Comparison of ENCODE assay signal across 31 cellular contexts in the genomic region with DNA sequence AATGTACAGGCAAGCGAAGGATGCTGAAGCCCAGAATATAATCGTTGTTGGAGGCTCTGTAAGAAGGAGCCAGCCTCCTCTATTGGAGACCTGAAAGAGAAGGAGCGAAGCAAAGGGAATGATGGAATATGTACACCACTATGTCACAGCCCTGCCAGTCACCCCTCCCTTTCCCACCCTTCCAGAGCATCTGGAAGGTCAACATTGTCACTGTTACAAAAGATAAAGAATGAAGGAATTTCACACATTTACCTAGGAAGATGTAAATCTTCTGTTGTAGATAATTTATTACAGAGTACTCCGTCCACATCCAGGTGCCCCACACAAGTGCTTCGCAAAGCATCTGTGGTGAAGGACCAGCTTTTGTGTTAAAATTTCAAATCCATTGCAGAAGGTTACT.
"Had no signal": no experiment of that assay in that cellular context is flagged by ENCODE, and none has a peak within 500 bp of the region (broad histone marks: within the 10 kb centered on the region; RNA-seq: fewer than 3 reads in every experiment).

No MANE protein-coding gene starts in this region.

- ATAC-seq: activated CD4-positive, CD25-positive, alpha-beta regulatory T cell treated with anti-CD3 and anti-CD28 coated beads, Interleukin-2, amount 50 U/mL, for 24 hours; activated CD8-positive, alpha-beta memory T cell treated with anti-CD3 and anti-CD28 coated beads, Interleukin-2, amount 10 ng/mL, durations not matched to agents 7 days and 5 days; activated CD8-positive, alpha-beta T cell treated with anti-CD3 and anti-CD28 coated beads, Interleukin-2, amount 10 ng/mL, durations not matched to agents 7 days and 5 days; activated naive CD8-positive, alpha-beta T cell treated with anti-CD3 and anti-CD28 coated beads, Interleukin-2, amount 50 U/mL, for 24 hours; body of pancreas; effector memory CD8-positive, alpha-beta T cell had no signal

- H3K9me3 ChIP-seq: adrenal gland, body of pancreas, esophagus squamous epithelium had no signal

- H3K27ac ChIP-seq: adrenal gland, body of pancreas, epithelial cell of prostate, esophagus squamous epithelium, VCaP had no signal

- H3K4me1 ChIP-seq: adrenal gland had no signal

- H3K36me3 ChIP-seq: adrenal gland, esophagus squamous epithelium had no signal

- FAIRE-seq: colon, endometrium, endothelial cell of umbilical vein, frontal cortex had no signal

- H3K27me3 ChIP-seq: adrenal gland, body of pancreas, esophagus squamous epithelium had no signal

- DNase-seq: activated B cell treated with CpG ODN at 0.5 μM for 24 hours; activated CD4-positive, alpha-beta memory T cell treated with anti-CD3 and anti-CD28 coated beads for 36 hours; activated CD4-positive, alpha-beta T cell treated with anti-CD3 and anti-CD28 coated beads, Interleukin-2, amount 10 ng/mL, durations not matched to agents 24 days and 14 days; activated CD8-positive, alpha-beta memory T cell treated with anti-CD3 and anti-CD28 coated beads, Interleukin-2, amount 10 ng/mL, durations not matched to agents 7 days and 5 days; activated CD8-positive, alpha-beta memory T cell treated with anti-CD3 and anti-CD28 coated beads, Interleukin-2, amount 50 U/mL, for 4 hours; activated CD8-positive, alpha-beta T cell treated with anti-CD3 and anti-CD28 coated beads, Interleukin-2, amount 10 ng/mL, durations not matched to agents 7 days and 5 days; activated effector memory CD4-positive, alpha-beta T cell treated with anti-CD3 and anti-CD28 coated beads, Interleukin-2, amount 50 U/mL, for 16 hours; activated naive CD4-positive, alpha-beta T cell treated with anti-CD3 and anti-CD28 coated beads for 36 hours; activated naive CD8-positive, alpha-beta T cell treated with anti-CD3 and anti-CD28 coated beads for 36 hours; activated naive CD8-positive, alpha-beta T cell treated with anti-CD3 and anti-CD28 coated beads, Interleukin-2, amount 50 U/mL, for 24 hours; activated T-cell treated with anti-CD3 and anti-CD28 coated beads, Interleukin-2, amount 50 U/mL, for 1 hour; activated T-cell treated with anti-CD3 and anti-CD28 coated beads, Interleukin-2, amount 50 U/mL, for 48 hours; adrenal gland; amygdala; aorta; body of pancreas; caudate nucleus; cortex of kidney; dermis blood vessel endothelial cell; effector CD4-positive, alpha-beta T cell; effector memory CD8-positive, alpha-beta T cell; esophagus squamous epithelium; foreskin fibroblast; T-helper 2 cell had no signal

- H3K4me3 ChIP-seq: adrenal gland, body of pancreas, esophagus squamous epithelium had no signal
